In the genomic region with DNA sequence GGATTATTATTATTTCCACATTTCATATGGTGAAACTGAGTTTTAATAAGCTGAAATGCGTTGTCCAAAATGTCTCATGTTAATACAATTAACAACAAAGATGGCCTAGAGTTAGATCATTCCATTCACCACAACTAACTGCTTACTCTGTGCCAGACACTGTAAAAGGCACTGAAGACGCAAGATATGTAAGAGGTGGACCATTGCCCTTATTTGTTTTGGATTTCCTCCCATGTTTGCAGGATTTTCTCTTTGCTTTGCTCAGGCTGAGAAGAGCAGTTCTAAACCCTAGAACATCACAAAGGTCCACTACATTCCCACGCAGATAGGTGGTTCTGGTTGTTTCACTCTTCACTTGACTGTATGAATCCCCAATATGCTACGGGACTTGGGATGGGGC, we compare ENCODE assay signal across 1 cellular context.
TF ChIP-seq lines count a peak whose summit lies in the region.

No MANE protein-coding gene starts in this region.

TF ChIP-seq in GM23338, 12 proteins besides CTCF, POLR2A, EP300 and RAD21 (continued from another document):
- TF ChIP-seq, protein P1, sequence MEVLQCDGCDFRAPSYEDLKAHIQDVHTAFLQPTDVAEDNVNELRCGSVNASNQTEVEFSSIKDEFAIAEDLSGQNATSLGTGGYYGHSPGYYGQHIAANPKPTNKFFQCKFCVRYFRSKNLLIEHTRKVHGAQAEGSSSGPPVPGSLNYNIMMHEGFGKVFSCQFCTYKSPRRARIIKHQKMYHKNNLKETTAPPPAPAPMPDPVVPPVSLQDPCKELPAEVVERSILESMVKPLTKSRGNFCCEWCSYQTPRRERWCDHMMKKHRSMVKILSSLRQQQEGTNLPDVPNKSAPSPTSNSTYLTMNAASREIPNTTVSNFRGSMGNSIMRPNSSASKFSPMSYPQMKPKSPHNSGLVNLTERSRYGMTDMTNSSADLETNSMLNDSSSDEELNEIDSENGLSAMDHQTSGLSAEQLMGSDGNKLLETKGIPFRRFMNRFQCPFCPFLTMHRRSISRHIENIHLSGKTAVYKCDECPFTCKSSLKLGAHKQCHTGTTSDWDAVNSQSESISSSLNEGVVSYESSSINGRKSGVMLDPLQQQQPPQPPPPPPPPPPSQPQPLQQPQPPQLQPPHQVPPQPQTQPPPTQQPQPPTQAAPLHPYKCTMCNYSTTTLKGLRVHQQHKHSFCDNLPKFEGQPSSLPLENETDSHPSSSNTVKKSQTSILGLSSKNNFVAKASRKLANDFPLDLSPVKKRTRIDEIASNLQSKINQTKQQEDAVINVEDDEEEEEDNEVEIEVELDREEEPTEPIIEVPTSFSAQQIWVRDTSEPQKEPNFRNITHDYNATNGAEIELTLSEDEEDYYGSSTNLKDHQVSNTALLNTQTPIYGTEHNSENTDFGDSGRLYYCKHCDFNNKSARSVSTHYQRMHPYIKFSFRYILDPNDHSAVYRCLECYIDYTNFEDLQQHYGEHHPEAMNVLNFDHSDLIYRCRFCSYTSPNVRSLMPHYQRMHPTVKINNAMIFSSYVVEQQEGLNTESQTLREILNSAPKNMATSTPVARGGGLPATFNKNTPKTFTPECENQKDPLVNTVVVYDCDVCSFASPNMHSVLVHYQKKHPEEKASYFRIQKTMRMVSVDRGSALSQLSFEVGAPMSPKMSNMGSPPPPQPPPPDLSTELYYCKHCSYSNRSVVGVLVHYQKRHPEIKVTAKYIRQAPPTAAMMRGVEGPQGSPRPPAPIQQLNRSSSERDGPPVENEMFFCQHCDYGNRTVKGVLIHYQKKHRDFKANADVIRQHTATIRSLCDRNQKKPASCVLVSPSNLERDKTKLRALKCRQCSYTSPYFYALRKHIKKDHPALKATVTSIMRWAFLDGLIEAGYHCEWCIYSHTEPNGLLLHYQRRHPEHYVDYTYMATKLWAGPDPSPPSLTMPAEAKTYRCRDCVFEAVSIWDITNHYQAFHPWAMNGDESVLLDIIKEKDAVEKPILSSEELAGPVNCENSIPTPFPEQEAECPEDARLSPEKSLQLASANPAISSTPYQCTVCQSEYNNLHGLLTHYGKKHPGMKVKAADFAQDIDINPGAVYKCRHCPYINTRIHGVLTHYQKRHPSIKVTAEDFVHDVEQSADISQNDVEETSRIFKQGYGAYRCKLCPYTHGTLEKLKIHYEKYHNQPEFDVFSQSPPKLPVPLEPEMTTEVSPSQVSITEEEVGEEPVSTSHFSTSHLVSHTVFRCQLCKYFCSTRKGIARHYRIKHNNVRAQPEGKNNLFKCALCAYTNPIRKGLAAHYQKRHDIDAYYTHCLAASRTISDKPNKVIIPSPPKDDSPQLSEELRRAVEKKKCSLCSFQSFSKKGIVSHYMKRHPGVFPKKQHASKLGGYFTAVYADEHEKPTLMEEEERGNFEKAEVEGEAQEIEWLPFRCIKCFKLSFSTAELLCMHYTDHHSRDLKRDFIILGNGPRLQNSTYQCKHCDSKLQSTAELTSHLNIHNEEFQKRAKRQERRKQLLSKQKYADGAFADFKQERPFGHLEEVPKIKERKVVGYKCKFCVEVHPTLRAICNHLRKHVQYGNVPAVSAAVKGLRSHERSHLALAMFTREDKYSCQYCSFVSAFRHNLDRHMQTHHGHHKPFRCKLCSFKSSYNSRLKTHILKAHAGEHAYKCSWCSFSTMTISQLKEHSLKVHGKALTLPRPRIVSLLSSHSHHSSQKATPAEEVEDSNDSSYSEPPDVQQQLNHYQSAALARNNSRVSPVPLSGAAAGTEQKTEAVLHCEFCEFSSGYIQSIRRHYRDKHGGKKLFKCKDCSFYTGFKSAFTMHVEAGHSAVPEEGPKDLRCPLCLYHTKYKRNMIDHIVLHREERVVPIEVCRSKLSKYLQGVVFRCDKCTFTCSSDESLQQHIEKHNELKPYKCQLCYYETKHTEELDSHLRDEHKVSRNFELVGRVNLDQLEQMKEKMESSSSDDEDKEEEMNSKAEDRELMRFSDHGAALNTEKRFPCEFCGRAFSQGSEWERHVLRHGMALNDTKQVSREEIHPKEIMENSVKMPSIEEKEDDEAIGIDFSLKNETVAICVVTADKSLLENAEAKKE (CRISPR knock-in tag; IDR thresholded peaks at IDR 0.05): no peak
